ENCODE assay signal across 1 cellular context in genomic region chr2:241802421-241802749, GRCh38.
A peak's percentile ranks its signal among the peaks of the same experiment; 100 is the strongest.
TF ChIP-seq lines count a peak whose summit lies in the region.

No MANE protein-coding gene starts in this region.

TF ChIP-seq in K562, 482 proteins besides CTCF, POLR2A, EP300 and RAD21:
- TF ChIP-seq RBFOX2 (IDR thresholded peaks at IDR 0.05; ENCODE audit: low read depth, low read length) (peak; percentile 29), MAZ (CRISPR knock-in tag; conservative IDR thresholded peaks at IDR 0.05 in 1 of 2, IDR thresholded peaks at IDR 0.05 in 1 of 2) (0 out of 4 replicates have a peak, but pooled peaks of 1 of the 2 experiments have one; percentile 3), HDAC8 (tag; IDR thresholded peaks at IDR 0.05) (no peak), ZFX (CRISPR knock-in tag; IDR thresholded peaks at IDR 0.05) (0 out of 2 replicates have a peak, but pooled peaks have one; percentile 10), PRPF4 (IDR thresholded peaks at IDR 0.05; ENCODE audit: insufficient read depth, low read depth, low read length, poor library complexity, severe bottlenecking) (no peak), EGR1 (conservative IDR thresholded peaks at IDR 0.05) (0 out of 2 replicates have a peak, but pooled peaks have one; percentile 2), ZBTB7A (IDR thresholded peaks at IDR 0.05; ENCODE audit: borderline replicate concordance, control insufficient read depth, low read depth, low read length) (peak; percentile 1; the same call in 1 of the 2 replicates)
